In the genomic region with DNA sequence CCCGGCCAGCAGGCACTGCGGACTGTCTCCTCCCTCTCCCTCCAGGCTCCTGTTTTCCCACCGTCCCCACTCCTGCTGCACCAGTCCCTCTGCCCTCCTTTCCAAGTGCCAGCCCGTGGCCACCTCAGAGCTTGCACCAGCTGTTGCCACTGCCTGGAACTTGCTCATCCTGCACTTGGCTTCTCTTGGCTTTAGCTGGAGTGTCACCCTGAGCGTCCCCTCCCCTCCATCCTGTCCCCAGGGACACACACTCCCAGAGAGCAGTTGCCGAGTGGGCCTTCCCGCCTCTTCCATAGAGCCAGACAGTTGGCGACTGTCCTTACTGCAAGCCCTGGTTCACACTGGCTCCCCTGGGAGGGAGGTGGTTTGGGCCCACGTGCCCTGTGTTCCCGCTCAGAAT, we compare ENCODE assay signal across 8 cellular contexts. TPM values are rescaled to one million over a fixed set of nuclear protein-coding genes. Genes with fewer than 3 reads are reported as not detected.
"Had no signal": no experiment of that assay in that cellular context is flagged by ENCODE, and none has a peak within 500 bp of the region (broad histone marks: within the 10 kb centered on the region; RNA-seq: fewer than 3 reads in every experiment).

No MANE protein-coding gene starts in this region.

RNA-seq across cellular contexts. Expression of gene ROPN1B, which starts 48.8 kb away (rescaled TPM):
- total RNA-seq: activated CD4-positive, alpha-beta memory T cell treated with anti-CD3 and anti-CD28 coated beads, Interleukin-2, amount 10 ng/mL, durations not matched to agents 7 days and 5 days; activated CD4-positive, alpha-beta T cell treated with anti-CD3 and anti-CD28 coated beads, Interleukin-2, amount 10 ng/mL, durations not matched to agents 7 days and 5 days; activated T-cell treated with anti-CD3 and anti-CD28 coated beads, Interleukin-2, amount 50 U/mL, for 72 hours; activated T-helper 17 cell treated with anti-CD3 and anti-CD28 coated beads, Interleukin-2, amount 50 U/mL, for 72 hours; dermis blood vessel endothelial cell; foreskin keratinocyte; T-cell; T-helper 2 cell treated with Interferon-gamma antibody and Interleukin-4, amounts not matched to agents 100 ng/mL and 5 ng/mL, for 36 hours had no signal
